In genomic region chr2:185835974-185836373, GRCh38 we compare ENCODE assay signal across 22 cellular contexts.
"Had no signal": no experiment of that assay in that cellular context is flagged by ENCODE, and none has a peak within 500 bp of the region (broad histone marks: within the 10 kb centered on the region; RNA-seq: fewer than 3 reads in every experiment).

No MANE protein-coding gene starts in this region.

- DNase-seq: activated CD4-positive, alpha-beta memory T cell treated with anti-CD3 and anti-CD28 coated beads for 36 hours; activated CD4-positive, alpha-beta T cell treated with anti-CD3 and anti-CD28 coated beads, Interleukin-2, amount 10 ng/mL, durations not matched to agents 24 days and 14 days; activated CD4-positive, CD25-positive, alpha-beta regulatory T cell treated with anti-CD3 and anti-CD28 coated beads, Interleukin-2, amount 50 U/mL, for 72 hours; activated CD8-positive, alpha-beta memory T cell treated with anti-CD3 and anti-CD28 coated beads, Interleukin-2, amount 50 U/mL, for 4 hours; activated effector memory CD4-positive, alpha-beta T cell treated with anti-CD3 and anti-CD28 coated beads, Interleukin-2, amount 50 U/mL, for 16 hours; activated naive CD4-positive, alpha-beta T cell treated with anti-CD3 and anti-CD28 coated beads for 36 hours; activated naive CD8-positive, alpha-beta T cell treated with anti-CD3 and anti-CD28 coated beads for 36 hours; activated T-cell treated with anti-CD3 and anti-CD28 coated beads, Interleukin-2, amount 50 U/mL, for 1 hour; adrenal gland; aorta; body of pancreas; dermis blood vessel endothelial cell; effector CD4-positive, alpha-beta T cell; gastrocnemius medialis; glutamatergic neuron; left cardiac atrium; left ventricle myocardium superior; posterior cingulate gyrus; right cardiac atrium; stimulated activated naive CD8-positive, alpha-beta T cell treated with anti-CD3 and anti-CD28 coated beads, Interleukin-15, Interleukin-2, amounts not matched to agents 100 U/mL and 50 U/mL, for 24 hours; trophoblast cell had no signal

- H3K27ac ChIP-seq: adrenal gland, body of pancreas, gastrocnemius medialis, thoracic aorta had no signal

- H3K36me3 ChIP-seq: adrenal gland, gastrocnemius medialis, thoracic aorta had no signal

- H3K4me1 ChIP-seq: adrenal gland, body of pancreas, gastrocnemius medialis had no signal

- H3K4me3 ChIP-seq: adrenal gland, body of pancreas, gastrocnemius medialis, thoracic aorta had no signal

- H3K27me3 ChIP-seq: adrenal gland, body of pancreas, gastrocnemius medialis had no signal

- ATAC-seq: body of pancreas; gastrocnemius medialis; left cardiac atrium; left ventricle myocardium superior; right cardiac atrium; stimulated activated naive CD8-positive, alpha-beta T cell treated with anti-CD3 and anti-CD28 coated beads, Interleukin-15, Interleukin-2, amounts not matched to agents 100 U/mL and 50 U/mL, for 24 hours had no signal
